16 cellular contexts compared by ENCODE assay signal in genomic region chr7:158277219-158278141, GRCh38.
"Had no signal": no experiment of that assay in that cellular context is flagged by ENCODE, and none has a peak within 500 bp of the region (broad histone marks: within the 10 kb centered on the region; RNA-seq: fewer than 3 reads in every experiment).

No MANE protein-coding gene starts in this region.

- H3K36me3 Mint-ChIP-seq: memory B cell, natural killer cell had no signal

- H3K4me3 ChIP-seq: dorsolateral prefrontal cortex, heart right ventricle, skin epidermis, transverse colon had no signal

- DNase-seq: activated CD4-positive, alpha-beta T cell treated with anti-CD3 and anti-CD28 coated beads, Interleukin-2, amount 10 ng/mL, durations not matched to agents 7 days and 5 days; activated CD8-positive, alpha-beta memory T cell treated with anti-CD3 and anti-CD28 coated beads, Interleukin-2, amount 50 U/mL, for 48 hours; activated T-cell treated with anti-CD3 and anti-CD28 coated beads, Interleukin-2, amount 50 U/mL, for 72 hours; endodermal cell; heart right ventricle; natural killer cell; stimulated activated CD4-positive, alpha-beta T cell treated with anti-CD3 and anti-CD28 coated beads, Interleukin-4, amount 100 ng/mL, for 24 hours; stimulated activated CD8-positive, alpha-beta memory T cell treated with anti-CD3 and anti-CD28 coated beads, Interleukin-4, amount 100 ng/mL, for 48 hours; stimulated activated naive CD4-positive, alpha-beta T cell treated with Interleukin-2 at 50 U/mL for 16 hours; substantia nigra; SW 1271; transverse colon had no signal

- H3K27me3 Mint-ChIP-seq: activated CD4-positive, alpha-beta T cell treated with anti-CD3 and anti-CD28 coated beads, Interleukin-2, amount 10 ng/mL, durations not matched to agents 7 days and 5 days; memory B cell had no signal

- H3K36me3 ChIP-seq: heart right ventricle, transverse colon had no signal

- H3K27ac Mint-ChIP-seq: activated CD4-positive, alpha-beta T cell treated with anti-CD3 and anti-CD28 coated beads, Interleukin-2, amount 10 ng/mL, durations not matched to agents 7 days and 5 days; activated T-cell treated with anti-CD3 and anti-CD28 coated beads, Interleukin-2, amount 50 U/mL, for 72 hours; endodermal cell; memory B cell; natural killer cell had no signal

- H3K9me3 ChIP-seq: heart right ventricle, transverse colon had no signal

- H3K4me3 Mint-ChIP-seq: activated CD4-positive, alpha-beta T cell treated with anti-CD3 and anti-CD28 coated beads, Interleukin-2, amount 10 ng/mL, durations not matched to agents 7 days and 5 days; activated T-cell treated with anti-CD3 and anti-CD28 coated beads, Interleukin-2, amount 50 U/mL, for 72 hours; endodermal cell; memory B cell; natural killer cell had no signal

- H3K9me3 Mint-ChIP-seq: activated CD4-positive, alpha-beta T cell treated with anti-CD3 and anti-CD28 coated beads, Interleukin-2, amount 10 ng/mL, durations not matched to agents 7 days and 5 days; activated T-cell treated with anti-CD3 and anti-CD28 coated beads, Interleukin-2, amount 50 U/mL, for 72 hours; natural killer cell had no signal

- ATAC-seq: activated T-cell treated with anti-CD3 and anti-CD28 coated beads, Interleukin-2, amount 50 U/mL, for 72 hours; heart right ventricle; left lobe of liver had no signal

- H3K4me1 Mint-ChIP-seq: activated CD4-positive, alpha-beta T cell treated with anti-CD3 and anti-CD28 coated beads, Interleukin-2, amount 10 ng/mL, durations not matched to agents 7 days and 5 days; endodermal cell; memory B cell; natural killer cell had no signal

- H3K27ac ChIP-seq: heart right ventricle, skin epidermis, transverse colon had no signal

- H3K4me1 ChIP-seq: heart right ventricle, transverse colon had no signal

- H3K27me3 ChIP-seq: transverse colon had no signal
